In the genomic region with DNA sequence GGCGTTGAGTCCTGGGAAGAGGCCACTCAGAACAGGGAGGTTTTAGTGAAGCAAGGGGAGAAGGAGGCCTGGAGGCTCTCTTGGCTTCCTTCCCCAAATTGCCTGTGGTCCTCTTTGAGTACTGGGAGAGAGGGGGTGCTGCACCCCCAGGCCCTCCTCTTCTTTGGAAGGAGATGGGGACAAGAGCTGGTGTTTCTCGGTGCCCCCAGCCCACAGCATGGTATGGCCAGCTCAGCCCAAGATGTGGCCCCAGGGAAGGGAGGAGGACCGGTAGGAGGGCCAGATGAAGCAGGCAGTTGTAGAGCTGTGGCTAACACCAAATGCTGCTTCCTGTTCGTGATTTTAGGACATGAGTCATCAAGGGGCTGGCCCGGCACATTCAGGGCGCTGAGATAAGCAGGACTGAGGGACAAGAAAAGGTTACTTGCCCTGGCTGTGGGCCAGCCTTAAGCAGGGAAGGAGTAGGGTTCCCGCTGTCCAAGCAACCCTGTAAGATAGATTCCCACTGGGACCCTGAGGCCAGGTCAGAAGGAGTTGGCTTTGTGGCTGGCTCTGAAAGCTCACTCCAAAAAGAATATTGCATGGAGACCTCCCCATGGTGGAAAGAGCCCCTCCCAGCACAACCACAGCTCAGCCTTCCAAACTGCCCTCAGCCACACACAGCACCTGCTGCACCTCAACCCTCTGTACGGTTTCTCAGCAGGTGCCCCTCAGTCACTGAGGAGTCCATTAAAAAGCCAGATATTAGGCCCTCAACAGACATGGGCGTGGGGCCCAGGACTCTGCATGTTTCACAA, we compare ENCODE assay signal across 8 cellular contexts. TPM values are rescaled to one million over a fixed set of nuclear protein-coding genes. Genes with fewer than 3 reads are reported as not detected.
DNase-seq lines count a peak whose midpoint lies in the region; ATAC-seq and TF ChIP-seq lines count a peak whose summit lies in the region.

No MANE protein-coding gene starts in this region.

- intact Hi-C loops in esophagus squamous epithelium (cut with DNase I) = no loop called here
- intact Hi-C loops in transverse colon (cut with DNase I; ENCODE audit: low total_unique reads) = no loop called here

- peak in 2 of 4 donors; percentile 30 to 48 for TF ChIP-seq POLR2A in esophagus squamous epithelium (IDR thresholded peaks at IDR 0.05)
- TF ChIP-seq POLR2A in transverse colon (IDR thresholded peaks at IDR 0.05) = no peak

- in situ Hi-C loops in transverse colon (cut with MboI; ENCODE audit: low pct_ligation_motif_present in 1 of 4, low pct_unique_long_range_greater_than_20kb in 1 of 4, low sequenced_read_pairs in 3 of 4) = no loop called here

- no peaks in the 10 kb centered on the region for H3K9me3 ChIP-seq in esophagus squamous epithelium
- no peaks in the 10 kb centered on the region for H3K9me3 ChIP-seq in osteoblast (ENCODE audit: low read depth, low read length)
- no peaks in the 10 kb centered on the region for H3K9me3 ChIP-seq in transverse colon

- ATAC-seq in GM18499 (IDR thresholded peaks at IDR 0.05; ENCODE audit: insufficient read depth, unreplicated experiment) (peak; percentile 40), HG02678 (IDR thresholded peaks at IDR 0.05; ENCODE audit: unreplicated experiment) (peak; percentile 66)

- H3K36me3 ChIP-seq in esophagus squamous epithelium = no peaks in the 10 kb centered on the region
- H3K36me3 ChIP-seq in osteoblast (ENCODE audit: insufficient read depth, low read length) = no peaks in the 10 kb centered on the region
- no peaks in the 10 kb centered on the region for H3K36me3 ChIP-seq in transverse colon

- H3K4me2 ChIP-seq in osteoblast (ENCODE audit: insufficient read depth, low read length) = peak overlapping the region; percentile 51

- DNase-seq in NCI-H460 (ENCODE audit: extremely low read depth, low read depth) = peak; percentile 63
- peak; percentile 84 for DNase-seq in activated CD8-positive, alpha-beta memory T cell treated with anti-CD3 and anti-CD28 coated beads, Interleukin-2, amount 50 U/mL, for 48 hours
- peak; percentile 81 for DNase-seq in esophagus squamous epithelium (lab: John Stamatoyannopoulos, UW)
- DNase-seq in osteoblast (ENCODE audit: insufficient read length, low spot score, missing footprints) = peak; percentile 97
- peak; percentile 86 for DNase-seq in transverse colon
- DNase-seq in cerebellum (ENCODE audit: low spot score) = no peak

- TF ChIP-seq CTCF in esophagus squamous epithelium (IDR thresholded peaks at IDR 0.05) (no peak), osteoblast (IDR thresholded peaks at IDR 0.05; ENCODE audit: extremely low read depth, low read depth, low read length) (no peak), transverse colon (IDR thresholded peaks at IDR 0.05) (no peak)

- peaks cover 4% of the 10 kb centered on the region for H3K79me2 ChIP-seq in osteoblast (ENCODE audit: insufficient read depth, low read length)

- no peak overlapping the region for H3K4me3 ChIP-seq in esophagus squamous epithelium
- H3K4me3 ChIP-seq in osteoblast (ENCODE audit: insufficient read depth, low read length) = no peak overlapping the region
- H3K4me3 ChIP-seq in transverse colon = no peak overlapping the region

- no peak for TF ChIP-seq EP300 in transverse colon (IDR thresholded peaks at IDR 0.05; ENCODE audit: low read depth)

- no peaks in the 10 kb centered on the region for H4K20me1 ChIP-seq in osteoblast (ENCODE audit: insufficient read depth, low read length)

- WGBS in esophagus squamous epithelium, 2 donors = 0 to 21% methylated on average over 6 to 9 of the region's 9 CpGs
- WGBS in transverse colon (ENCODE audit: low coverage in 1 of 2), 2 donors = 26 to 33% methylated on average over 3 to 9 of the region's 9 CpGs

- H3K27me3 ChIP-seq in esophagus squamous epithelium (peaks cover 0 to 19% (median 0%) of the 10 kb centered on the region in 4 donors), osteoblast (ENCODE audit: insufficient read depth, low read length) (no peaks in the 10 kb centered on the region), transverse colon (no peaks in the 10 kb centered on the region)

- H2AFZ ChIP-seq in osteoblast (ENCODE audit: low read length) = peak overlapping the region; percentile 69

- H3K4me1 ChIP-seq in esophagus squamous epithelium (peaks cover 20 to 65% (median 33%) of the 10 kb centered on the region in 3 donors), osteoblast (ENCODE audit: insufficient read depth, low read length) (peaks cover 14% of the 10 kb centered on the region), transverse colon (peaks cover 13 to 45% (median 22%) of the 10 kb centered on the region in 4 donors)

- peak overlapping the region; percentile 29 to 88 (median 70) for H3K27ac ChIP-seq in esophagus squamous epithelium
- H3K27ac ChIP-seq in osteoblast (ENCODE audit: low read depth, low read length) = peak overlapping the region; percentile 38
- peak overlapping the region; percentile 70 to 77 (median 73) for H3K27ac ChIP-seq in transverse colon

RNA-seq across cellular contexts. Expression of gene TNFRSF1B, which starts 4.9 kb away (rescaled TPM):
- 0.92 and 2.0 TPM in 2 replicates for total RNA-seq in NCI-H460 (2014; rRNA removed; shearing (Covaris generic))
- polyA plus RNA-seq in NCI-H460 (2014; cell fraction: nucleus; rRNA removed) = 0.21 and 0.56 TPM in 2 replicates
- total RNA-seq in esophagus squamous epithelium (10 to 100 TPM in 2 of 4 donors, 1 to 10 TPM in 2; 2.1 to 17.5 (median 10.3) TPM), osteoblast (11.2 and 12.7 TPM in 2 replicates), transverse colon (10 to 100 TPM; 11.1 to 17.3 (median 15.3) TPM), cerebellum (3.7 TPM)
